16 cellular contexts compared by ENCODE assay signal in genomic region chr13:32408296-32408998, GRCh38. TPM values are rescaled to one million over a fixed set of nuclear protein-coding genes. Genes with fewer than 3 reads are reported as not detected.
DNase-seq lines count a peak whose midpoint lies in the region; ATAC-seq, FAIRE-seq and TF ChIP-seq lines count a peak whose summit lies in the region.
"Had no signal": no experiment of that assay in that cellular context is flagged by ENCODE, and none has a peak within 500 bp of the region (broad histone marks: within the 10 kb centered on the region; RNA-seq: fewer than 3 reads in every experiment).

No MANE protein-coding gene starts in this region.

- no peaks in the 10 kb centered on the region for H3K27me3 Mint-ChIP-seq in activated CD4-positive, alpha-beta T cell treated with anti-CD3 and anti-CD28 coated beads, Interleukin-2, amount 10 ng/mL, durations not matched to agents 24 days and 14 days
- peaks cover 17% of the 10 kb centered on the region for H3K27me3 Mint-ChIP-seq in nephron progenitor cell (ENCODE audit: low read depth, poor library complexity)

- TF ChIP-seq EP300 in suprapubic skin (IDR thresholded peaks at IDR 0.05), result no peak

- H3K36me3 ChIP-seq in PC-9 (ENCODE audit: low read depth) (no peaks in the 10 kb centered on the region), suprapubic skin (peaks cover 16% of the 10 kb centered on the region)

- peak overlapping the region; percentile 75 for H3K4me3 Mint-ChIP-seq in activated CD4-positive, alpha-beta T cell treated with anti-CD3 and anti-CD28 coated beads, Interleukin-2, amount 10 ng/mL, durations not matched to agents 24 days and 14 days
- peak overlapping the region; percentile 62 for H3K4me3 Mint-ChIP-seq in nephron progenitor cell

- H3K9me3 ChIP-seq in PC-9 (ENCODE audit: insufficient read depth, low read depth) (no peaks in the 10 kb centered on the region), suprapubic skin (no peaks in the 10 kb centered on the region)

- WGBS in suprapubic skin, result 83% methylated on average over 9 of the region's 9 CpGs

- H3K9me3 Mint-ChIP-seq in activated CD4-positive, alpha-beta T cell treated with anti-CD3 and anti-CD28 coated beads, Interleukin-2, amount 10 ng/mL, durations not matched to agents 24 days and 14 days, result no peaks in the 10 kb centered on the region
- H3K9me3 Mint-ChIP-seq in nephron progenitor cell, result no peaks in the 10 kb centered on the region

- no peak for FAIRE-seq in GM12891 (lab: Jason Lieb, UNC)

- CTCF ChIA-PET in PC-9 (lab: Charles Lee), result no interaction called here

- no peaks in the 10 kb centered on the region for H3F3A ChIP-seq in PC-9 (ENCODE audit: insufficient read depth, low read depth)

- H2AFZ ChIP-seq in PC-9, result peak overlapping the region; percentile 34; the same call in 1 of the 2 replicates

- H4K20me1 ChIP-seq in PC-9 (ENCODE audit: insufficient read depth), result no peaks in the 10 kb centered on the region

- peak overlapping the region; percentile 82 for H3K27ac Mint-ChIP-seq in activated CD4-positive, alpha-beta T cell treated with anti-CD3 and anti-CD28 coated beads, Interleukin-2, amount 10 ng/mL, durations not matched to agents 24 days and 14 days
- no peak overlapping the region for H3K27ac Mint-ChIP-seq in nephron progenitor cell

- no peak overlapping the region for H3K27ac ChIP-seq in PC-9
- H3K27ac ChIP-seq in suprapubic skin, result no peak overlapping the region
- H3K27ac ChIP-seq: KMS-11 had no signal

- POLR2A ChIA-PET in PC-9 (lab: Charles Lee; ENCODE audit: unreplicated experiment), result no interaction called here

- no peaks in the 10 kb centered on the region for H3K79me2 ChIP-seq in PC-9 (ENCODE audit: low read depth)

- TF ChIP-seq CTCF in PC-9 (conservative IDR thresholded peaks at IDR 0.05) (no peak), nephron progenitor cell (IDR thresholded peaks at IDR 0.05) (no peak), suprapubic skin (IDR thresholded peaks at IDR 0.05) (no peak)

- no peaks in the 10 kb centered on the region for H3K9me2 ChIP-seq in PC-9 (ENCODE audit: insufficient read depth)

- TF ChIP-seq POLR2A in GM12891 (IDR thresholded peaks at IDR 0.05; ENCODE audit: low read depth, low read length), result no peak
- no peak for TF ChIP-seq POLR2A in suprapubic skin (IDR thresholded peaks at IDR 0.05)

- H3K4me1 Mint-ChIP-seq in activated CD4-positive, alpha-beta T cell treated with anti-CD3 and anti-CD28 coated beads, Interleukin-2, amount 10 ng/mL, durations not matched to agents 24 days and 14 days, result peaks cover 21% of the 10 kb centered on the region
- H3K4me1 Mint-ChIP-seq in nephron progenitor cell, result peaks cover 32% of the 10 kb centered on the region

- no peak overlapping the region for H3K4me2 ChIP-seq in PC-9
- H3K4me2 ChIP-seq: KMS-11 had no signal

- H3K27me3 ChIP-seq in PC-9 (ENCODE audit: insufficient read depth, low read depth) (no peaks in the 10 kb centered on the region), suprapubic skin (no peaks in the 10 kb centered on the region)

- intact Hi-C loops in activated CD4-positive, alpha-beta T cell treated with anti-CD3 and anti-CD28 coated beads, Interleukin-2, amount 10 ng/mL, durations not matched to agents 24 days and 14 days (cut with micrococcal nuclease), result no loop called here
- intact Hi-C loops in PC-9 (cut with micrococcal nuclease; ENCODE audit: unreplicated experiment), result no loop called here

- H3K4me3 ChIP-seq in PC-9 (no peak overlapping the region), suprapubic skin (no peak overlapping the region)

- H3K4me1 ChIP-seq in PC-9 (replicated peaks; ENCODE audit: insufficient read depth) (no peaks in the 10 kb centered on the region), suprapubic skin (no peaks in the 10 kb centered on the region)

- no peak for DNase-seq in activated CD4-positive, alpha-beta T cell treated with anti-CD3 and anti-CD28 coated beads, Interleukin-2, amount 10 ng/mL, durations not matched to agents 24 days and 14 days
- DNase-seq in activated CD4-positive, alpha-beta T cell treated with anti-CD3 and anti-CD28 coated beads for 4 hours, result no peak
- DNase-seq in PC-9, result no peak
- no peak for DNase-seq in nephron progenitor cell
- no peak for DNase-seq in GM12891 (ENCODE audit: insufficient read length, low spot score)
- DNase-seq in HuH-7.5 (ENCODE audit: low spot score), result no peak
- DNase-seq in suprapubic skin (ENCODE audit: low spot score in 2 of 2), result no peak
- DNase-seq: activated CD8-positive, alpha-beta memory T cell treated with anti-CD3 and anti-CD28 coated beads for 24 hours; dermis blood vessel endothelial cell; EL; midbrain; NCI-H2171 treated with DMSO at 0.1 percent for 48 hours; PC-3; posterior cingulate gyrus had no signal

- peak; percentile 18 for ATAC-seq in GM19324 (IDR thresholded peaks at IDR 0.05; ENCODE audit: low FRiP score, unreplicated experiment)
- ATAC-seq: PC-3 had no signal

- no TSS peak for BruUV-seq in PC-9 (replicated peaks; lab: Mats Ljungman, UMichigan)

- peaks cover 29% of the 10 kb centered on the region for H3K36me3 Mint-ChIP-seq in activated CD4-positive, alpha-beta T cell treated with anti-CD3 and anti-CD28 coated beads, Interleukin-2, amount 10 ng/mL, durations not matched to agents 24 days and 14 days (ENCODE audit: low read depth)
- peaks cover 9% of the 10 kb centered on the region for H3K36me3 Mint-ChIP-seq in nephron progenitor cell (ENCODE audit: low read depth)

TF ChIP-seq in GM12891, 5 proteins besides CTCF, POLR2A, EP300 and RAD21:
- TF ChIP-seq TAF1 (IDR thresholded peaks at IDR 0.05; ENCODE audit: low read depth, low read length) (no peak), POLR2AphosphoS5 (IDR thresholded peaks at IDR 0.05; ENCODE audit: low read depth, low read length) (no peak), POU2F2 (IDR thresholded peaks at IDR 0.05; ENCODE audit: low read depth, low read length) (no peak), PAX5 (IDR thresholded peaks at IDR 0.05; ENCODE audit: insufficient read depth, low read length, severe bottlenecking) (no peak), SPI1 (IDR thresholded peaks at IDR 0.05; ENCODE audit: low read depth, low read length) (no peak)

RNA-seq across cellular contexts. Expression of gene N4BP2L1, which starts 19.5 kb away (rescaled TPM):
- total RNA-seq in activated CD4-positive, alpha-beta T cell treated with anti-CD3 and anti-CD28 coated beads, Interleukin-2, amount 10 ng/mL, durations not matched to agents 24 days and 14 days, result 16.6 and 17.9 TPM in 2 replicates
- total RNA-seq in PC-9 (2021) (3.0 and 4.0 TPM in 2 replicates), suprapubic skin (10 to 100 TPM; 31.3 to 71.5 (median 34.6) TPM)
- polyA plus RNA-seq in GM12891 (2012; ENCODE audit: low read depth, missing spikeins), result 17.9 TPM
